Comparison of ENCODE assay signal across 29 cellular contexts in the genomic region with DNA sequence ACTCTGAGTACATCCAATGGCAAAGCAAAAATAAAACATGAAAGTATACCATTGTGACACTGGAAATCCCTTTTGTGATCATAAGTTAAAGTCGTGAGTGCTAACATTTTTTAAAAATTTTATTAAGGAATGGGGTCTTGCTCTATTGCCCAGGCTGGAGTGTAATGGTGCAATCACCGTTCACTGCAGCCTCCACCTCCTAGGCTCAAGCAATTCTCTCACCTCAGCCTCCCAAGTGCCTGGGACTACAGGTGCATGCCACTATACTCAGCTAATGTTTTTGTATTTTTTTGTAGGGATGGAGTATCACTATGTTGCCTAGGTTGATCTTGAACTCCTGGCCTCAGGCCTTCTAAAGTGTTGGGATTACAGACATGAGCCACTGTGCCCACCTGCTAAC. TPM values are rescaled to one million over a fixed set of nuclear protein-coding genes. Genes with fewer than 3 reads are reported as not detected.
"Had no signal": no experiment of that assay in that cellular context is flagged by ENCODE, and none has a peak within 500 bp of the region (broad histone marks: within the 10 kb centered on the region; RNA-seq: fewer than 3 reads in every experiment).

No MANE protein-coding gene starts in this region.

- DNase-seq: colonic mucosa; cortex of kidney; dermis blood vessel endothelial cell; dorsolateral prefrontal cortex; effector CD4-positive, alpha-beta T cell; effector CD8-positive, alpha-beta T cell; effector memory CD4-positive, alpha-beta T cell; effector memory CD8-positive, alpha-beta T cell; endodermal cell; erythroblast; esophagus squamous epithelium; foreskin fibroblast; foreskin melanocyte; gastrocnemius medialis; glutamatergic neuron; head of caudate nucleus; heart left ventricle; heart right ventricle had no signal

- H3K4me1 ChIP-seq: colonic mucosa, esophagus muscularis mucosa, esophagus squamous epithelium, foreskin keratinocyte had no signal

- H3K27ac Mint-ChIP-seq: dendritic cell treated with granulocyte-macrophage colony-stimulating factor and Interleukin-4, amounts not matched to agents 40 ng/mL and 50 ng/mL, for 4 days; effector memory CD8-positive, alpha-beta T cell; endodermal cell had no signal

- H3K27me3 Mint-ChIP-seq: dendritic cell treated with granulocyte-macrophage colony-stimulating factor and Interleukin-4, amounts not matched to agents 40 ng/mL and 50 ng/mL, for 4 days had no signal

- H3K27me3 ChIP-seq: colonic mucosa, dorsolateral prefrontal cortex, esophagus muscularis mucosa, esophagus squamous epithelium, foreskin keratinocyte, gastrocnemius medialis, gastroesophageal sphincter, heart left ventricle had no signal

- H3K4me3 Mint-ChIP-seq: dendritic cell treated with granulocyte-macrophage colony-stimulating factor and Interleukin-4, amounts not matched to agents 40 ng/mL and 50 ng/mL, for 4 days; effector memory CD8-positive, alpha-beta T cell; endodermal cell had no signal

- H3K4me3 ChIP-seq: colonic mucosa, coronary artery, dorsolateral prefrontal cortex, esophagus muscularis mucosa, esophagus squamous epithelium, gastrocnemius medialis, gastroesophageal sphincter, heart left ventricle, heart right ventricle had no signal

- FAIRE-seq: colon, endometrium, endothelial cell of umbilical vein, frontal cortex had no signal

- H3K9me3 ChIP-seq: colonic mucosa, esophagus squamous epithelium, gastrocnemius medialis had no signal

- H3K36me3 ChIP-seq: colonic mucosa, esophagus muscularis mucosa, esophagus squamous epithelium, gastrocnemius medialis, gastroesophageal sphincter, heart left ventricle, heart right ventricle had no signal

- ATAC-seq: effector memory CD8-positive, alpha-beta T cell; gastrocnemius medialis; gastroesophageal sphincter; heart left ventricle; heart right ventricle had no signal

- H3K27ac ChIP-seq: colonic mucosa, coronary artery, dorsolateral prefrontal cortex, epithelial cell of prostate, esophagus muscularis mucosa, esophagus squamous epithelium, foreskin keratinocyte, gastrocnemius medialis, gastroesophageal sphincter, heart left ventricle, heart right ventricle had no signal

RNA-seq across cellular contexts. Expression of gene TNFAIP6, which starts 14.3 kb away (rescaled TPM):
- total RNA-seq: dermis microvascular lymphatic vessel endothelial cell, endodermal cell, endothelial cell of umbilical vein, foreskin keratinocyte had no signal
- polyA plus RNA-seq: endothelial cell of umbilical vein, foreskin keratinocyte had no signal
